11 cellular contexts compared by ENCODE assay signal in the genomic region with DNA sequence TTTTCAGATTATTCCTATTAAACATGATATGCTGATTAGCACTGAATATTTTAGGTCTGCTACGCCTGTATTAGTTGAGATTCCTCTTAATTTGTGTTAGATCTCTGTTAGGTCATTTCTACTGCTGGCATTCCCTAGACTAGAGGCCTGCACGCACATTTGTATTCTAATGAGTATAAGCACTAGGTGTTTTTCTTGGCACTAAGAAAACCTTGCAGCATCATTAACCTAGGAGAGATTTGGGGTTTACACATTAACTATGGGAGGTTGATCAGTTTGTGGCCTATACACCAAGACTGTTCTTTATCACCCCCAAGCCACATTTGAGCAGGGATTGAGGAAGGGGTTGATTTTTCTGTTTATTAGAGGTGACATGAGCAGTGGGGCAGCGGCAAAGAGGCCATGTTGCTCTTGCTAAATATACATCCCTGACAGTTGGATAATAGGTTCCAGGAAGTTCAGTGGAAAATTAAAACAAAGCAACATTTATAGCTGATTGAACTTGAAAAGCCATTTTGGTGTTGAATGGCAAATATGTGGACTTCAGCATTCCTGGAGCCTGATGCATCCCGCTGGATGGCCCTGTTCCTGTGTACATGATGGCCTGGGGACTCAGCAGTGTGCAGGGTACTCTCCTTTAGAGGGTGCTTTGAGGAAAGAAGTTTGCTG.
DNase-seq lines count a peak whose midpoint lies in the region.
"Had no signal": no experiment of that assay in that cellular context is flagged by ENCODE, and none has a peak within 500 bp of the region (broad histone marks: within the 10 kb centered on the region; RNA-seq: fewer than 3 reads in every experiment).

No MANE protein-coding gene starts in this region.

- no peak overlapping the region for H4K8ac ChIP-seq in mesenchymal stem cell (ENCODE audit: low read length)

- H2AFZ ChIP-seq in mesenchymal stem cell (ENCODE audit: low read depth, low read length), result no peak overlapping the region

- H3K4me1 ChIP-seq in mesenchymal stem cell (ENCODE audit: control insufficient read depth, insufficient read depth, low read depth, low read length), result peaks cover 14% of the 10 kb centered on the region
- H3K4me1 ChIP-seq: BLaER1 had no signal

- H3K14ac ChIP-seq in mesenchymal stem cell (ENCODE audit: low read length in 2 of 2), result peak overlapping the region in 1 of 2 experiments; percentile 7

- H3K4me3 ChIP-seq in MG63, result no peak overlapping the region
- no peak overlapping the region for H3K4me3 ChIP-seq in mesenchymal stem cell (ENCODE audit: insufficient read depth in 1 of 2, low read depth in 1 of 2, low read length in 2 of 2)
- H3K4me3 ChIP-seq: BLaER1 had no signal

- no peak overlapping the region for H3K4ac ChIP-seq in mesenchymal stem cell (ENCODE audit: low read depth in 1 of 2, low read length in 2 of 2)

- peak; percentile 70 for DNase-seq in AG08395 (ENCODE audit: low spot score)
- DNase-seq in MG63, result peak; percentile 33
- DNase-seq in epithelial cell of prostate (ENCODE audit: low read depth, low spot score), result no peak
- peak; percentile 80 for DNase-seq in mesenchymal stem cell
- DNase-seq in activated T-cell treated with anti-CD3 and anti-CD28 coated beads, Interleukin-2, amount 50 U/mL, for 1 hour, result no peak
- no peak for DNase-seq in DMS53 (lab: John Stamatoyannopoulos, UW)
- DNase-seq in activated CD4-positive, CD25-positive, alpha-beta regulatory T cell (lab: John Stamatoyannopoulos, UW), result no peak
- DNase-seq in stimulated activated CD8-positive, alpha-beta memory T cell treated with anti-CD3 and anti-CD28 coated beads, Interleukin-4, amount 100 ng/mL, for 48 hours, result no peak
- DNase-seq: activated T-cell treated with anti-CD3 and anti-CD28 coated beads, Interleukin-2, amount 50 U/mL, for 24 hours; NCI-H446 had no signal

- H2AK5ac ChIP-seq in mesenchymal stem cell (ENCODE audit: low read length, severe bottlenecking), result peak overlapping the region; percentile 58

- H3K9me3 ChIP-seq in MG63 (no peaks in the 10 kb centered on the region), mesenchymal stem cell (ENCODE audit: control insufficient read depth, low read length) (no peaks in the 10 kb centered on the region)
- H3K9me3 ChIP-seq: BLaER1 had no signal

- no peak overlapping the region for H2BK15ac ChIP-seq in mesenchymal stem cell (ENCODE audit: low read depth, poor library complexity, severe bottlenecking)

- H3K23ac ChIP-seq in mesenchymal stem cell (ENCODE audit: low read length in 2 of 2), result no peak overlapping the region

- no peak overlapping the region for H2BK12ac ChIP-seq in mesenchymal stem cell (ENCODE audit: low read length in 2 of 2)

- peak overlapping the region; percentile 97 for H2BK5ac ChIP-seq in mesenchymal stem cell (ENCODE audit: low read depth, low read length, poor library complexity, severe bottlenecking)

- H3K9ac ChIP-seq in mesenchymal stem cell (ENCODE audit: low read length), result no peak overlapping the region
- H3K9ac ChIP-seq: BLaER1 had no signal

- peak overlapping the region; percentile 70 for H3K4me2 ChIP-seq in mesenchymal stem cell (ENCODE audit: low read length, poor library complexity, severe bottlenecking)
- H3K4me2 ChIP-seq: BLaER1 had no signal

- H3K18ac ChIP-seq in mesenchymal stem cell (ENCODE audit: low read depth in 1 of 2, low read length in 2 of 2), result peak overlapping the region; percentile 58 to 86

- 51% methylated on average over 4 of the region's 4 CpGs for WGBS in mesenchymal stem cell

- H3K36me3 ChIP-seq in MG63 (peaks cover 5% of the 10 kb centered on the region), mesenchymal stem cell (ENCODE audit: control insufficient read depth in 1 of 2, insufficient read depth in 2 of 2, low read depth in 1 of 2, low read length in 2 of 2) (peaks cover 8 to 12% of the 10 kb centered on the region in 2 experiments)

- no peak overlapping the region for H2BK120ac ChIP-seq in mesenchymal stem cell (ENCODE audit: low read depth, low read length)

- peaks cover 9% of the 10 kb centered on the region for H3K79me1 ChIP-seq in mesenchymal stem cell (replicated peaks; ENCODE audit: low read length, poor library complexity, severe bottlenecking)

- H3K27ac ChIP-seq in epithelial cell of prostate, result peak overlapping the region; percentile 53
- peak overlapping the region; percentile 92 for H3K27ac ChIP-seq in mesenchymal stem cell (ENCODE audit: low read length, poor library complexity, severe bottlenecking)
- H3K27ac ChIP-seq: BLaER1 had no signal

- H4K91ac ChIP-seq in mesenchymal stem cell (ENCODE audit: low read length), result no peak overlapping the region

- H3K27me3 ChIP-seq in MG63, result no peaks in the 10 kb centered on the region
- no peaks in the 10 kb centered on the region for H3K27me3 ChIP-seq in mesenchymal stem cell (ENCODE audit: control insufficient read depth in 1 of 2, insufficient read depth in 1 of 2, low read length in 2 of 2)
- H3K27me3 ChIP-seq: BLaER1 had no signal

Comparison
In these comparisons a context has a peak if more than half of its experiments do, and no peak if none do; other contexts are left out.
1. DNase-seq: peak in AG08395 (single experiment), MG63 (single experiment) and mesenchymal stem cell (single experiment); none in epithelial cell of prostate (single experiment), activated T-cell treated with anti-CD3 and anti-CD28 coated beads, Interleukin-2, amount 50 U/mL, for 1 hour (single experiment), DMS53 (single experiment), activated CD4-positive, CD25-positive, alpha-beta regulatory T cell (0 of 4) and stimulated activated CD8-positive, alpha-beta memory T cell treated with anti-CD3 and anti-CD28 coated beads, Interleukin-4, amount 100 ng/mL, for 48 hours (single experiment).